1 cellular context compared by ENCODE assay signal in genomic region chr3:195442573-195443390, GRCh38.
A peak's percentile ranks its signal among the peaks of the same experiment; 100 is the strongest.
TF ChIP-seq lines count a peak whose summit lies in the region.

TSS of gene ACAP2 (minus strand) at chr3:195443020. CDS start at chr3:195442847, 173 bp downstream.

TF ChIP-seq in HepG2, 621 proteins besides CTCF, POLR2A, EP300 and RAD21 (continued from another document and continues in another):
- TF ChIP-seq PRDM15 (CRISPR knock-in tag; IDR thresholded peaks at IDR 0.05) (peak; percentile 18; the same call in 1 of the 2 replicates), ZNF282 (IDR thresholded peaks at IDR 0.05; ENCODE audit: partially characterized antibody) (no peak), ZNF790 (CRISPR knock-in tag; IDR thresholded peaks at IDR 0.05; ENCODE audit: borderline replicate concordance) (peak; percentile 56), SP140L (CRISPR knock-in tag; IDR thresholded peaks at IDR 0.05; ENCODE audit: borderline replicate concordance) (0 out of 2 replicates have a peak, but pooled peaks have one; percentile 32), GLMP (CRISPR knock-in tag; IDR thresholded peaks at IDR 0.05; ENCODE audit: borderline replicate concordance) (no peak), ZFY (CRISPR knock-in tag; IDR thresholded peaks at IDR 0.05) (peak; percentile 93), KLF6 (CRISPR knock-in tag; IDR thresholded peaks at IDR 0.05) (peak; percentile 57; the same call in 1 of the 2 replicates), HDAC2 (CRISPR knock-in tag; IDR thresholded peaks at IDR 0.05) (0 out of 2 replicates have a peak, but pooled peaks have one; percentile 10), ZNF329 (CRISPR knock-in tag; IDR thresholded peaks at IDR 0.05; ENCODE audit: low read depth) (peak; percentile 70; the same call in 1 of the 2 replicates), KMT2B (CRISPR knock-in tag; IDR thresholded peaks at IDR 0.05) (peak; percentile 79), MNT (IDR thresholded peaks at IDR 0.05) (peak; percentile 47; the same call in 1 of the 2 replicates), ZNF704 (CRISPR knock-in tag; IDR thresholded peaks at IDR 0.05; ENCODE audit: borderline replicate concordance) (peak; percentile 62; the same call in 1 of the 2 replicates), ZNF557 (CRISPR knock-in tag; IDR thresholded peaks at IDR 0.05) (0 out of 2 replicates have a peak, but pooled peaks have one; percentile 43), ZNF253 (CRISPR knock-in tag; IDR thresholded peaks at IDR 0.05; ENCODE audit: borderline replicate concordance) (no peak), ERF (CRISPR knock-in tag; IDR thresholded peaks at IDR 0.05) (peak; percentile 84), CCDC6 (CRISPR knock-in tag; IDR thresholded peaks at IDR 0.05) (peak; percentile 82), HOXA3 (CRISPR knock-in tag; IDR thresholded peaks at IDR 0.05) (peak; percentile 55; the same call in 1 of the 2 replicates), RFX3 (CRISPR knock-in tag; IDR thresholded peaks at IDR 0.05) (peak; percentile 94), HNRNPLL (IDR thresholded peaks at IDR 0.05; ENCODE audit: low read depth, low read length, poor library complexity, severe bottlenecking) (peak; percentile 99), GMEB1 (CRISPR knock-in tag; IDR thresholded peaks at IDR 0.05; ENCODE audit: borderline replicate concordance) (peak; percentile 67; the same call in 1 of the 2 replicates), CENPT (CRISPR knock-in tag; IDR thresholded peaks at IDR 0.05; ENCODE audit: low read depth) (peak; percentile 90), ZBTB25 (CRISPR knock-in tag; IDR thresholded peaks at IDR 0.05) (no peak), AKAP8 (CRISPR knock-in tag; IDR thresholded peaks at IDR 0.05) (0 out of 2 replicates have a peak, but pooled peaks have one; percentile 18), ZNF879 (CRISPR knock-in tag; IDR thresholded peaks at IDR 0.05) (0 out of 2 replicates have a peak, but pooled peaks have one; percentile 22), ZNF713 (CRISPR knock-in tag; IDR thresholded peaks at IDR 0.05) (0 out of 2 replicates have a peak, but pooled peaks have one; percentile 73), HNRNPUL1 (IDR thresholded peaks at IDR 0.05; ENCODE audit: low read depth, low read length) (no peak), SRY (CRISPR knock-in tag; IDR thresholded peaks at IDR 0.05) (peak; percentile 66; the same call in 1 of the 2 replicates), POGK (CRISPR knock-in tag; conservative IDR thresholded peaks at IDR 0.05) (peak; percentile 82), REXO4 (CRISPR knock-in tag; IDR thresholded peaks at IDR 0.05; ENCODE audit: borderline replicate concordance) (peak; percentile 54; the same call in 1 of the 2 replicates), BCL3 (CRISPR knock-in tag; IDR thresholded peaks at IDR 0.05) (peak; percentile 82; the same call in 1 of the 2 replicates), HNF1A (IDR thresholded peaks at IDR 0.05; ENCODE audit: low read depth) (no peak), HNF1A (CRISPR knock-in tag; IDR thresholded peaks at IDR 0.05; ENCODE audit: borderline replicate concordance) (peak; percentile 54; the same call in 1 of the 2 replicates), GPBP1L1 (CRISPR knock-in tag; IDR thresholded peaks at IDR 0.05) (no peak)
